Comparison of ENCODE assay signal across 21 cellular contexts in genomic region chr13:49539746-49540145, GRCh38. TPM values are rescaled to one million over a fixed set of nuclear protein-coding genes. Genes with fewer than 3 reads are reported as not detected.
DNase-seq lines count a peak whose midpoint lies in the region; ATAC-seq and TF ChIP-seq lines count a peak whose summit lies in the region.
"Had no signal": no experiment of that assay in that cellular context is flagged by ENCODE, and none has a peak within 500 bp of the region (broad histone marks: within the 10 kb centered on the region; RNA-seq: fewer than 3 reads in every experiment).

No MANE protein-coding gene starts in this region.

- H3K4me1 Mint-ChIP-seq in CD4-positive, alpha-beta T cell (ENCODE audit: low read depth) = peaks cover 22% of the 10 kb centered on the region
- H3K4me1 Mint-ChIP-seq in glutamatergic neuron (ENCODE audit: low read depth, unreplicated experiment) = no peaks in the 10 kb centered on the region

- peaks cover 87% of the 10 kb centered on the region for H3K4me1 ChIP-seq in BLaER1
- peaks cover 15% of the 10 kb centered on the region for H3K4me1 ChIP-seq in SJSA1 (replicated peaks)
- H3K4me1 ChIP-seq in esophagus squamous epithelium = peaks cover 0 to 19% (median 6%) of the 10 kb centered on the region in 3 donors
- H3K4me1 ChIP-seq: pancreas, SJCRH30 had no signal

- peak overlapping the region; percentile 69; the same call in 1 of the 2 replicates for H3K9ac ChIP-seq in BLaER1

- H3K9me3 ChIP-seq in BLaER1 (no peaks in the 10 kb centered on the region), SJSA1 (replicated peaks) (no peaks in the 10 kb centered on the region), esophagus squamous epithelium (no peaks in the 10 kb centered on the region)
- no peaks in the 10 kb centered on the region for H3K9me3 ChIP-seq in CD4-positive, alpha-beta T cell (ENCODE audit: control insufficient read depth, low read length)
- H3K9me3 ChIP-seq: pancreas, SJCRH30, upper lobe of left lung had no signal

- peak overlapping the region; percentile 85 for H3K4me2 ChIP-seq in BLaER1

- no peak for ATAC-seq in CD4-positive, alpha-beta T cell (ENCODE audit: poor library complexity)
- ATAC-seq: natural killer cell; pancreas; PC-3; sciatic nerve; stimulated activated naive CD8-positive, alpha-beta T cell treated with anti-CD3 and anti-CD28 coated beads, Interleukin-15, Interleukin-2, amounts not matched to agents 100 U/mL and 50 U/mL, for 24 hours had no signal

- no peaks in the 10 kb centered on the region for H4K20me1 ChIP-seq in BLaER1

- no peaks in the 10 kb centered on the region for H3K27me3 Mint-ChIP-seq in CD4-positive, alpha-beta T cell
- H3K27me3 Mint-ChIP-seq in glutamatergic neuron (ENCODE audit: unreplicated experiment) = no peaks in the 10 kb centered on the region
- H3K27me3 Mint-ChIP-seq: memory B cell had no signal

- H3K36me3 Mint-ChIP-seq in CD4-positive, alpha-beta T cell (ENCODE audit: low read depth) = peaks cover 54% of the 10 kb centered on the region
- no peaks in the 10 kb centered on the region for H3K36me3 Mint-ChIP-seq in glutamatergic neuron (ENCODE audit: unreplicated experiment)

- DNase-seq in CD4-positive, alpha-beta T cell = no peak
- DNase-seq in SJSA1 (ENCODE audit: low read depth in 1 of 2, low spot score in 2 of 2) = peak in 1 of 2 experiments; percentile 2
- DNase-seq in esophagus squamous epithelium (lab: John Stamatoyannopoulos, UW) = no peak
- DNase-seq in dermis blood vessel endothelial cell = no peak
- DNase-seq in KG1 (lab: John Stamatoyannopoulos, UW) = no peak
- no peak for DNase-seq in brain microvascular endothelial cell
- DNase-seq in glutamatergic neuron = no peak
- DNase-seq: amniotic stem cell; erythroblast; GOT3; natural killer cell; NCI-H1436; pancreas; PC-3; SJCRH30; stimulated activated naive CD8-positive, alpha-beta T cell treated with anti-CD3 and anti-CD28 coated beads, Interleukin-15, Interleukin-2, amounts not matched to agents 100 U/mL and 50 U/mL, for 24 hours; T1000; upper lobe of left lung had no signal

- no peaks in the 10 kb centered on the region for H3K9me3 Mint-ChIP-seq in CD4-positive, alpha-beta T cell
- H3K9me3 Mint-ChIP-seq in glutamatergic neuron (ENCODE audit: unreplicated experiment) = no peaks in the 10 kb centered on the region
- H3K9me3 Mint-ChIP-seq: memory B cell, natural killer cell had no signal

- H3K27ac ChIP-seq in BLaER1 (peak overlapping the region; percentile 86), SJSA1 (peak overlapping the region; percentile 83), esophagus squamous epithelium (peak overlapping the region in 3 of 4 donors; percentile 7 to 58 (median 14)), brain microvascular endothelial cell (no peak overlapping the region)
- H3K27ac ChIP-seq in CD4-positive, alpha-beta T cell (ENCODE audit: low read depth, low read length) = no peak overlapping the region
- H3K27ac ChIP-seq: pancreas, SJCRH30 had no signal

- intact Hi-C loops in CD4-positive, alpha-beta T cell (cut with DNase I, micrococcal nuclease) = loop anchor here in 1 of 2 experiments (5.0 kb wide), 1 partner anchor 42 kb away; the partner anchor contains the start of gene PHF11
- intact Hi-C loops in esophagus squamous epithelium (cut with DNase I) = no loop called here

- H3K27me3 ChIP-seq in BLaER1 = no peaks in the 10 kb centered on the region
- no peaks in the 10 kb centered on the region for H3K27me3 ChIP-seq in CD4-positive, alpha-beta T cell (ENCODE audit: control insufficient read depth, insufficient read depth, low read length)
- no peaks in the 10 kb centered on the region for H3K27me3 ChIP-seq in SJSA1 (replicated peaks)
- H3K27me3 ChIP-seq in esophagus squamous epithelium = no peaks in the 10 kb centered on the region
- no peaks in the 10 kb centered on the region for H3K27me3 ChIP-seq in brain microvascular endothelial cell (replicated peaks)
- H3K27me3 ChIP-seq: pancreas, SJCRH30, upper lobe of left lung had no signal

- no peak for TF ChIP-seq CTCF in CD4-positive, alpha-beta T cell (IDR thresholded peaks at IDR 0.05)
- TF ChIP-seq CTCF in esophagus squamous epithelium (IDR thresholded peaks at IDR 0.05) (no peak), brain microvascular endothelial cell (IDR thresholded peaks at IDR 0.05; ENCODE audit: low read depth, low read length, missing control alignments) (no peak), glutamatergic neuron (IDR thresholded peaks at IDR 0.05; ENCODE audit: partially characterized antibody, unreplicated experiment) (no peak)

- 0 out of 2 replicates have a peak overlapping the region, but pooled peaks have one; percentile 38 for H3K4me3 ChIP-seq in BLaER1
- H3K4me3 ChIP-seq in SJSA1 = no peak overlapping the region
- H3K4me3 ChIP-seq in esophagus squamous epithelium = no peak overlapping the region
- no peak overlapping the region for H3K4me3 ChIP-seq in brain microvascular endothelial cell (ENCODE audit: low read depth, low read length)
- H3K4me3 ChIP-seq: pancreas, SJCRH30 had no signal

- WGBS in esophagus squamous epithelium, 2 donors = 76 to 89% methylated on average over 3 of the region's 3 CpGs

- in situ Hi-C loops in brain microvascular endothelial cell (cut with HindIII; ENCODE audit: low pct_ligation_motif_present, low sequenced_read_pairs) = no loop called here

- TF ChIP-seq POLR2A in esophagus squamous epithelium (IDR thresholded peaks at IDR 0.05) = no peak

- H3K36me3 ChIP-seq in BLaER1 (peaks cover 52% of the 10 kb centered on the region), SJSA1 (peaks cover 26% of the 10 kb centered on the region), esophagus squamous epithelium (peaks cover 0 to 62% (median 0%) of the 10 kb centered on the region in 3 donors), brain microvascular endothelial cell (replicated peaks) (peaks cover 10% of the 10 kb centered on the region)

- POLR2A ChIA-PET in CD4-positive, alpha-beta T cell (lab: Charles Lee) = interaction anchor here (0.6 to 3.2 kb wide), 10 partner anchors 12 to 253 kb away, joined by 3 to 23 read pairs (median 4); partner anchors contain the start of genes CAB39L, PHF11, RCBTB1 and SETDB2

- peak overlapping the region; percentile 86 for H3K4me3 Mint-ChIP-seq in CD4-positive, alpha-beta T cell
- H3K4me3 Mint-ChIP-seq in glutamatergic neuron (ENCODE audit: unreplicated experiment) = no peak overlapping the region

- CTCF ChIA-PET in CD4-positive, alpha-beta T cell (lab: Charles Lee) = interaction anchor here (0.8 kb wide), 1 partner anchor 60 kb away, joined by 3 read pairs; no protein-coding TSS in a partner anchor

- H3K27ac Mint-ChIP-seq in CD4-positive, alpha-beta T cell = peak overlapping the region; percentile 93
- H3K27ac Mint-ChIP-seq in glutamatergic neuron (ENCODE audit: unreplicated experiment) = no peak overlapping the region
- H3K27ac Mint-ChIP-seq: memory B cell had no signal

RNA-seq across cellular contexts. Expression of gene PHF11, which starts 44.0 kb away (rescaled TPM):
- total RNA-seq in CD4-positive, alpha-beta T cell = 100 to 1,000 TPM; 105 TPM
- total RNA-seq in SJSA1 (2014; rRNA removed; shearing (Covaris generic)) = 20.1 and 52.2 TPM in 2 replicates
- 10 to 100 TPM; 12.9 to 31.3 (median 19.6) TPM for total RNA-seq in esophagus squamous epithelium
- 11.1 and 13.7 TPM in 2 replicates for total RNA-seq in dermis blood vessel endothelial cell
- 4.3 TPM for total RNA-seq in glutamatergic neuron (ENCODE audit: unreplicated experiment)
- total RNA-seq: SJCRH30 had no signal

RNA-seq across cellular contexts. Expression of gene RCBTB1, which starts 45.6 kb away (rescaled TPM):
- 10 to 100 TPM; 10.3 to 11.4 TPM for total RNA-seq in CD4-positive, alpha-beta T cell
- 10.3 and 13.5 TPM in 2 replicates for total RNA-seq in SJSA1 (2014; rRNA removed; shearing (Covaris generic))
- total RNA-seq in esophagus squamous epithelium (10 to 100 TPM in 1 of 4 donors, 1 to 10 TPM in 3; 2.0 to 15.1 (median 5.7) TPM), dermis blood vessel endothelial cell (24.5 and 26.0 TPM in 2 replicates), glutamatergic neuron (ENCODE audit: unreplicated experiment) (46.1 TPM)

Comparison
In these comparisons a context has a peak if more than half of its experiments do, and no peak if none do; other contexts are left out.
1. H3K27ac ChIP-seq: peak in BLaER1 (single experiment), SJSA1 (single experiment) and esophagus squamous epithelium (3 of 4); none in CD4-positive, alpha-beta T cell (single experiment) and brain microvascular endothelial cell (single experiment).